In genomic region chr11:64878223-64878493, GRCh38 we compare ENCODE assay signal across 9 cellular contexts. TPM values are rescaled to one million over a fixed set of nuclear protein-coding genes. Genes with fewer than 3 reads are reported as not detected.
A peak's percentile ranks its signal among the peaks of the same experiment; 100 is the strongest.
DNase-seq lines count a peak whose midpoint lies in the region; ATAC-seq and TF ChIP-seq lines count a peak whose summit lies in the region.
"Had no signal": no experiment of that assay in that cellular context is flagged by ENCODE, and none has a peak within 500 bp of the region (broad histone marks: within the 10 kb centered on the region; RNA-seq: fewer than 3 reads in every experiment).

No MANE protein-coding gene starts in this region.

- H3K4me2 ChIP-seq in mesenchymal stem cell (ENCODE audit: low read length, poor library complexity, severe bottlenecking) = peak overlapping the region; percentile 41

- intact Hi-C loops in uterus (cut with DNase I; ENCODE audit: low total_unique reads) = no loop called here

- no peak overlapping the region for H4K8ac ChIP-seq in mesenchymal stem cell (ENCODE audit: low read length)

- H3K9me3 ChIP-seq in KOPT-K1 (ENCODE audit: insufficient read depth, low read length, poor library complexity, severe bottlenecking) = no peaks in the 10 kb centered on the region
- no peaks in the 10 kb centered on the region for H3K9me3 ChIP-seq in mesenchymal stem cell (ENCODE audit: control insufficient read depth, low read length)
- H3K9me3 ChIP-seq in uterus = no peaks in the 10 kb centered on the region

- H2AK5ac ChIP-seq in mesenchymal stem cell (ENCODE audit: low read length, severe bottlenecking) = no peak overlapping the region

- peak overlapping the region; percentile 9 to 88 for H3K18ac ChIP-seq in mesenchymal stem cell (ENCODE audit: low read depth in 1 of 2, low read length in 2 of 2)

- H4K91ac ChIP-seq in mesenchymal stem cell (ENCODE audit: low read length) = peak overlapping the region; percentile 89

- ATAC-seq in GM19324 (IDR thresholded peaks at IDR 0.05; ENCODE audit: low FRiP score, unreplicated experiment) (peak; percentile 15), HG03565 (IDR thresholded peaks at IDR 0.05; ENCODE audit: unreplicated experiment) (no peak), GM21619 (IDR thresholded peaks at IDR 0.05; ENCODE audit: unreplicated experiment) (no peak)

- peak overlapping the region in 1 of 2 experiments; percentile 95 for H2BK12ac ChIP-seq in mesenchymal stem cell (ENCODE audit: low read length in 2 of 2)

- peak overlapping the region; percentile 73 for H2BK15ac ChIP-seq in mesenchymal stem cell (ENCODE audit: low read depth, poor library complexity, severe bottlenecking)

- peak overlapping the region in 1 of 2 experiments; percentile 95 for H3K4ac ChIP-seq in mesenchymal stem cell (ENCODE audit: low read depth in 1 of 2, low read length in 2 of 2)

- WGBS in mesenchymal stem cell = 0% methylated on average over 21 of the region's 21 CpGs

- H2AFZ ChIP-seq in mesenchymal stem cell (ENCODE audit: low read depth, low read length) = no peak overlapping the region

- peak overlapping the region; percentile 95 for H3K27ac ChIP-seq in KOPT-K1 (ENCODE audit: low read depth, low read length, poor library complexity, severe bottlenecking)
- peak overlapping the region; percentile 72 for H3K27ac ChIP-seq in caudate nucleus (ENCODE audit: low read depth, low read length)
- H3K27ac ChIP-seq in mesenchymal stem cell (ENCODE audit: low read length, poor library complexity, severe bottlenecking) = peak overlapping the region; percentile 38
- H3K27ac ChIP-seq in uterus = peak overlapping the region; percentile 76 to 80

- peaks cover 3% of the 10 kb centered on the region for H3K79me1 ChIP-seq in mesenchymal stem cell (replicated peaks; ENCODE audit: low read length, poor library complexity, severe bottlenecking)

- H3K14ac ChIP-seq in mesenchymal stem cell (ENCODE audit: low read length in 2 of 2) = peak overlapping the region in 1 of 2 experiments; percentile 99

- H3K4me3 ChIP-seq in mesenchymal stem cell (ENCODE audit: insufficient read depth in 1 of 2, low read depth in 1 of 2, low read length in 2 of 2) (peak overlapping the region; percentile 80 to 100), uterus (peak overlapping the region; percentile 68 to 95)

- DNase-seq in caudate nucleus (lab: John Stamatoyannopoulos, UW) = peak in 5 of 61 donors; percentile 65 to 77 (median 68)
- no peak for DNase-seq in mesenchymal stem cell
- DNase-seq in uterus = no peak
- no peak for DNase-seq in NCI-H69 (lab: John Stamatoyannopoulos, UW)

- TF ChIP-seq CTCF in uterus (IDR thresholded peaks at IDR 0.05) = no peak

- H3K36me3 ChIP-seq in KOPT-K1 (ENCODE audit: insufficient read depth, low read length) = peaks cover 29% of the 10 kb centered on the region
- H3K36me3 ChIP-seq in mesenchymal stem cell (ENCODE audit: control insufficient read depth in 1 of 2, insufficient read depth in 2 of 2, low read depth in 1 of 2, low read length in 2 of 2) = peaks cover 13 to 17% of the 10 kb centered on the region in 2 experiments
- H3K36me3 ChIP-seq in uterus = no peaks in the 10 kb centered on the region

- H3K23ac ChIP-seq in mesenchymal stem cell (ENCODE audit: low read length in 2 of 2) = peak overlapping the region in 1 of 2 experiments; percentile 96

- H2BK5ac ChIP-seq in mesenchymal stem cell (ENCODE audit: low read depth, low read length, poor library complexity, severe bottlenecking) = no peak overlapping the region

- TF ChIP-seq POLR2A in uterus (IDR thresholded peaks at IDR 0.05) = no peak

- H2BK120ac ChIP-seq in mesenchymal stem cell (ENCODE audit: low read depth, low read length) = no peak overlapping the region

- H3K27me3 ChIP-seq in mesenchymal stem cell (ENCODE audit: control insufficient read depth in 1 of 2, insufficient read depth in 1 of 2, low read length in 2 of 2) (no peaks in the 10 kb centered on the region), uterus (no peaks in the 10 kb centered on the region)

- peaks cover 31% of the 10 kb centered on the region for H3K4me1 ChIP-seq in mesenchymal stem cell (ENCODE audit: control insufficient read depth, insufficient read depth, low read depth, low read length)
- no peaks in the 10 kb centered on the region for H3K4me1 ChIP-seq in uterus

- H3K9ac ChIP-seq in mesenchymal stem cell (ENCODE audit: low read length) = peak overlapping the region; percentile 92

RNA-seq across cellular contexts. Expression of gene EHD1, which starts 0.3 kb away (rescaled TPM):
- 57.6 TPM for polyA plus RNA-seq in mesenchymal stem cell (2013, experiment 1 of 2)
- 57.2 TPM for polyA plus RNA-seq in mesenchymal stem cell (2013, experiment 2 of 2)
- 10 to 100 TPM in 3 of 4 donors, 1 to 10 TPM in 1; 3.5 to 78.7 (median 36.9) TPM for total RNA-seq in uterus

RNA-seq across cellular contexts. Expression of gene CDC42BPG, which starts 33.7 kb away (rescaled TPM):
- polyA plus RNA-seq in mesenchymal stem cell (2013, experiment 1 of 2) = 0.26 TPM
- 0.21 TPM for polyA plus RNA-seq in mesenchymal stem cell (2013, experiment 2 of 2)
- 1 to 10 TPM in 1 of 4 donors, under 1 TPM in 3; under 0.01 to 2.7 (median 0.30) TPM for total RNA-seq in uterus

RNA-seq across cellular contexts. Expression of gene ATG2A, which starts 38.9 kb away (rescaled TPM):
- 6.2 TPM for polyA plus RNA-seq in mesenchymal stem cell (2013, experiment 1 of 2)
- polyA plus RNA-seq in mesenchymal stem cell (2013, experiment 2 of 2) = 6.0 TPM
- total RNA-seq in uterus = 10 to 100 TPM in 3 of 4 donors, 1 to 10 TPM in 1; 6.8 to 39.6 (median 18.4) TPM

RNA-seq across cellular contexts. Expression of gene PPP2R5B, which starts 46.3 kb away (rescaled TPM):
- 16.6 TPM for polyA plus RNA-seq in mesenchymal stem cell (2013, experiment 1 of 2)
- 15.1 TPM for polyA plus RNA-seq in mesenchymal stem cell (2013, experiment 2 of 2)
- 10 to 100 TPM in 2 of 4 donors, 1 to 10 TPM in 2; 6.7 to 23.4 (median 13.0) TPM for total RNA-seq in uterus

RNA-seq across cellular contexts. Expression of gene GPHA2, which starts 57.5 kb away (rescaled TPM):
- polyA plus RNA-seq in mesenchymal stem cell (2013, experiment 1 of 2) = not detected
- not detected for polyA plus RNA-seq in mesenchymal stem cell (2013, experiment 2 of 2)
- not detected for total RNA-seq in uterus
- total RNA-seq: T-helper 2 cell treated with Interferon-gamma antibody and Interleukin-4, amounts not matched to agents 100 ng/mL and 5 ng/mL, for 36 hours had no signal

Comparison
In these comparisons a context has a peak if more than half of its experiments do, and no peak if none do; other contexts are left out.
1. H3K27ac ChIP-seq: peak in every context shown above with its lines; median percentile 95 in KOPT-K1; 78 in uterus; 72 in caudate nucleus; 38 in mesenchymal stem cell.